ENCODE assay signal across 18 cellular contexts in genomic region chr2:219122197-219122965, GRCh38. TPM values are rescaled to one million over a fixed set of nuclear protein-coding genes. Genes with fewer than 3 reads are reported as not detected.
DNase-seq lines count a peak whose midpoint lies in the region; ATAC-seq and TF ChIP-seq lines count a peak whose summit lies in the region.
"Had no signal": no experiment of that assay in that cellular context is flagged by ENCODE, and none has a peak within 500 bp of the region (broad histone marks: within the 10 kb centered on the region; RNA-seq: fewer than 3 reads in every experiment).

No MANE protein-coding gene starts in this region.

- CTCF ChIA-PET in A673 (lab: Charles Lee): interaction anchor here (0.7 to 1.0 kb wide), 2 partner anchors 93 to 142 kb away, joined by 3 read pairs; no protein-coding TSS in a partner anchor
- CTCF ChIA-PET in PC-3 (lab: Charles Lee): interaction anchor here (1.1 kb wide), 1 partner anchor 64 kb away, joined by 4 read pairs; no protein-coding TSS in a partner anchor

- H3K4me3 ChIP-seq in A673 (ENCODE audit: low read depth, low read length, poor library complexity, severe bottlenecking): no peak overlapping the region
- H3K4me3 ChIP-seq in PC-3 (ENCODE audit: low read length): no peak overlapping the region
- H3K4me3 ChIP-seq in colonic mucosa: no peak overlapping the region
- H3K4me3 ChIP-seq in mucosa of stomach (ENCODE audit: low read length): no peak overlapping the region
- no peak overlapping the region for H3K4me3 ChIP-seq in uterus
- no peak overlapping the region for H3K4me3 ChIP-seq in SJCRH30
- H3K4me3 ChIP-seq: tibial nerve had no signal

- H3K4me1 ChIP-seq in A673 (ENCODE audit: insufficient read depth, low read length, poor library complexity, severe bottlenecking) (peaks cover 21% of the 10 kb centered on the region), PC-3 (ENCODE audit: insufficient read depth, low read length) (peaks cover 53% of the 10 kb centered on the region), colonic mucosa (peaks cover 20% of the 10 kb centered on the region), mucosa of stomach (ENCODE audit: control insufficient read depth, insufficient read depth, low read length) (peaks cover 62% of the 10 kb centered on the region), uterus (peaks cover 0 to 4% of the 10 kb centered on the region in 2 donors), SJCRH30 (no peaks in the 10 kb centered on the region)

- H3F3A ChIP-seq in PC-3 (ENCODE audit: low read length, unreplicated experiment): peaks cover 8% of the 10 kb centered on the region

- no peak overlapping the region for H3K9ac ChIP-seq in PC-3 (ENCODE audit: low read length)
- peak overlapping the region in 1 of 2 donors; percentile 78 for H3K9ac ChIP-seq in colonic mucosa (ENCODE audit: low read depth in 2 of 2, low read length in 2 of 2)
- peak overlapping the region; percentile 0 for H3K9ac ChIP-seq in mucosa of stomach (ENCODE audit: low read length)

- peak overlapping the region; percentile 28 for H3K27ac ChIP-seq in A673 (ENCODE audit: low read depth, low read length, poor library complexity, severe bottlenecking)
- H3K27ac ChIP-seq in PC-3 (ENCODE audit: low read length): no peak overlapping the region
- peak overlapping the region; percentile 81 for H3K27ac ChIP-seq in colonic mucosa
- H3K27ac ChIP-seq in uterus: no peak overlapping the region
- no peak overlapping the region for H3K27ac ChIP-seq in SJCRH30
- H3K27ac ChIP-seq: tibial nerve had no signal

- TF ChIP-seq CTCF in A673 (conservative IDR thresholded peaks at IDR 0.05; ENCODE audit: low read depth, low read length): no peak
- no peak for TF ChIP-seq CTCF in PC-3 (conservative IDR thresholded peaks at IDR 0.05; ENCODE audit: low read depth, low read length)
- no peak for TF ChIP-seq CTCF in colonic mucosa (IDR thresholded peaks at IDR 0.05)
- TF ChIP-seq CTCF in uterus (IDR thresholded peaks at IDR 0.05): no peak

- H3K9me3 ChIP-seq in A673 (ENCODE audit: low read depth, low read length, poor library complexity, severe bottlenecking): no peaks in the 10 kb centered on the region
- no peaks in the 10 kb centered on the region for H3K9me3 ChIP-seq in PC-3 (ENCODE audit: low read length)
- H3K9me3 ChIP-seq in colonic mucosa: no peaks in the 10 kb centered on the region
- H3K9me3 ChIP-seq in mucosa of stomach (ENCODE audit: control insufficient read depth, low read length): no peaks in the 10 kb centered on the region
- no peaks in the 10 kb centered on the region for H3K9me3 ChIP-seq in uterus
- no peaks in the 10 kb centered on the region for H3K9me3 ChIP-seq in SJCRH30 (replicated peaks)
- H3K9me3 ChIP-seq: tibial nerve had no signal

- no peak for TF ChIP-seq POLR2A in uterus (IDR thresholded peaks at IDR 0.05)

- no peaks in the 10 kb centered on the region for H3K36me3 ChIP-seq in A673 (ENCODE audit: insufficient read depth, low read length, poor library complexity, severe bottlenecking)
- H3K36me3 ChIP-seq in PC-3 (ENCODE audit: low read depth, low read length): no peaks in the 10 kb centered on the region
- no peaks in the 10 kb centered on the region for H3K36me3 ChIP-seq in colonic mucosa
- no peaks in the 10 kb centered on the region for H3K36me3 ChIP-seq in mucosa of stomach (ENCODE audit: control insufficient read depth, insufficient read depth, low read length)
- no peaks in the 10 kb centered on the region for H3K36me3 ChIP-seq in uterus
- no peaks in the 10 kb centered on the region for H3K36me3 ChIP-seq in SJCRH30
- H3K36me3 ChIP-seq: tibial nerve had no signal

- H2AFZ ChIP-seq in PC-3 (ENCODE audit: low read length): no peak overlapping the region

- intact Hi-C loops in A673 (cut with micrococcal nuclease; ENCODE audit: unreplicated experiment): loop anchor here (10.0 kb wide), 1 partner anchor 248 kb away; no protein-coding TSS in a partner anchor
- intact Hi-C loops in PC-3 (cut with micrococcal nuclease): no loop called here
- intact Hi-C loops in colonic mucosa (cut with DNase I): loop anchor here (5.0 kb wide), 1 partner anchor 65 kb away; no protein-coding TSS in a partner anchor
- intact Hi-C loops in uterus (cut with DNase I; ENCODE audit: low total_unique reads): no loop called here

- 0 out of 2 replicates have a peak, but pooled peaks cover 4% of the 10 kb centered on the region for H4K20me1 ChIP-seq in PC-3 (ENCODE audit: low read length)

- H3K27me3 ChIP-seq in A673 (replicated peaks; ENCODE audit: insufficient read depth, low read depth, low read length, poor library complexity) (no peaks in the 10 kb centered on the region), PC-3 (ENCODE audit: low read length) (no peaks in the 10 kb centered on the region), colonic mucosa (no peaks in the 10 kb centered on the region), mucosa of stomach (ENCODE audit: control insufficient read depth, insufficient read depth, low read length) (no peaks in the 10 kb centered on the region), uterus (no peaks in the 10 kb centered on the region), SJCRH30 (no peaks in the 10 kb centered on the region)
- H3K27me3 ChIP-seq: tibial nerve had no signal

- POLR2A ChIA-PET in A673 (lab: Charles Lee; ENCODE audit: low non-redundant PET): no interaction called here
- POLR2A ChIA-PET in PC-3 (lab: Charles Lee; ENCODE audit: unreplicated experiment): no interaction called here

- H3K9me2 ChIP-seq in PC-3 (replicated peaks; ENCODE audit: low read length): no peaks in the 10 kb centered on the region

- H3K4me2 ChIP-seq in PC-3 (ENCODE audit: low read length): 0 out of 2 replicates have a peak overlapping the region, but pooled peaks have one; percentile 17

- DNase-seq in A673 (ENCODE audit: low spot score) (peak; percentile 79), PC-3 (peak; percentile 63), colonic mucosa (no peak), uterus (no peak), kidney glomerular epithelial cell (lab: John Stamatoyannopoulos, UW) (no peak), SJCRH30 (no peak)
- no peak for DNase-seq in stimulated activated CD8-positive, alpha-beta memory T cell treated with anti-CD3 and anti-CD28 coated beads, Interleukin-4, amount 100 ng/mL, for 48 hours
- DNase-seq: ACHN; CD4-positive, alpha-beta memory T cell; foreskin melanocyte; Karpas-422; left ventricle myocardium superior; NCI-H1417 treated with DMSO at 0.1 percent for 48 hours had no signal

- no peak for ATAC-seq in PC-3
- ATAC-seq: activated CD4-positive, CD25-positive, alpha-beta regulatory T cell treated with anti-CD3 and anti-CD28 coated beads, Interleukin-2, amount 50 U/mL, for 24 hours; HCT116; left ventricle myocardium superior; stimulated activated memory B cell treated with anti-CD40 and anti-IgM and Interleukin-4, amounts not matched to agents 10 μg/mL and 1 μg/mL and 100 μg/mL, for 72 hours had no signal

- BruUV-seq in A673 (replicated peaks; lab: Mats Ljungman, UMichigan) (no TSS peak), PC-3 (replicated peaks; lab: Mats Ljungman, UMichigan) (TSS peak; percentile 45)

- no peaks in the 10 kb centered on the region for H3K79me2 ChIP-seq in PC-3 (ENCODE audit: low read length)

RNA-seq across cellular contexts. Expression of gene NHEJ1, which starts 38.2 kb away (rescaled TPM):
- total RNA-seq in A673 (2021) (16.6 and 18.0 TPM in 2 replicates), PC-3 (2014; rRNA removed) (16.7 and 18.5 TPM in 2 replicates), colonic mucosa (10 to 100 TPM; 30.7 to 51.1 TPM), uterus (100 to 1,000 TPM in 1 of 4 donors, 10 to 100 TPM in 3; 15.0 to 162 (median 18.1) TPM)
- 19.6 and 21.7 TPM in 2 replicates for total RNA-seq in SJCRH30 (2014; rRNA removed; shearing (Covaris generic))

RNA-seq across cellular contexts. Expression of gene SLC23A3, which starts 47.4 kb away (rescaled TPM):
- total RNA-seq in A673 (2021) (1.9 and 2.2 TPM in 2 replicates), PC-3 (2014; rRNA removed) (1.4 and 1.7 TPM in 2 replicates), colonic mucosa (10 to 100 TPM in 1 of 2 donors, 1 to 10 TPM in 1; 4.7 to 13.8 TPM), uterus (1 to 10 TPM in 2 of 4 donors, under 1 TPM in 1, not detected in 1; 0.26 to 8.1 (median 1.8) TPM)
- 0.10 and 0.13 TPM in 2 replicates for total RNA-seq in SJCRH30 (2014; rRNA removed; shearing (Covaris generic))

RNA-seq across cellular contexts. Expression of gene CNPPD1, which starts 54.3 kb away (rescaled TPM):
- total RNA-seq in A673 (2021): 38.0 and 40.3 TPM in 2 replicates
- total RNA-seq in PC-3 (2014; rRNA removed): 38.2 and 44.0 TPM in 2 replicates
- total RNA-seq in colonic mucosa: 10 to 100 TPM; 80.7 to 98.2 TPM
- total RNA-seq in uterus: 10 to 100 TPM in 3 of 4 donors, 1 to 10 TPM in 1; 3.1 to 56.2 (median 35.8) TPM
- total RNA-seq in SJCRH30 (2014; rRNA removed; shearing (Covaris generic)): 13.0 and 13.3 TPM in 2 replicates

RNA-seq across cellular contexts. Expression of gene RETREG2, which starts 55.7 kb away (rescaled TPM):
- 53.1 and 59.0 TPM in 2 replicates for total RNA-seq in A673 (2021)
- 61.0 and 87.2 TPM in 2 replicates for total RNA-seq in PC-3 (2014; rRNA removed)
- 100 to 1,000 TPM in 1 of 2 donors, 10 to 100 TPM in 1; 94.4 to 116 TPM for total RNA-seq in colonic mucosa
- 100 to 1,000 TPM in 1 of 4 donors, 10 to 100 TPM in 3; 18.2 to 216 (median 74.9) TPM for total RNA-seq in uterus
- total RNA-seq in SJCRH30 (2014; rRNA removed; shearing (Covaris generic)): 32.0 and 38.0 TPM in 2 replicates

Comparison
In these comparisons a context has a peak if more than half of its experiments do, and no peak if none do; other contexts are left out.
1. DNase-seq: peak in A673 (single experiment) and PC-3 (single experiment); none in colonic mucosa (single experiment), stimulated activated CD8-positive, alpha-beta memory T cell treated with anti-CD3 and anti-CD28 coated beads, Interleukin-4, amount 100 ng/mL, for 48 hours (single experiment), uterus (0 of 2), kidney glomerular epithelial cell (single experiment) and SJCRH30 (0 of 2).
2. H3K27ac ChIP-seq: peak in A673 (single experiment) and colonic mucosa (single experiment); none in PC-3 (single experiment), uterus (0 of 2) and SJCRH30 (single experiment).
3. intact Hi-C loops: an anchor here in A673 (10.0 kb wide) and colonic mucosa (5.0 kb wide); none called in PC-3 and uterus.